In genomic region chr7:39733881-39734571, GRCh38 we compare ENCODE assay signal across 8 cellular contexts.
A peak's percentile ranks its signal among the peaks of the same experiment; 100 is the strongest.
DNase-seq lines count a peak whose midpoint lies in the region; ATAC-seq and TF ChIP-seq lines count a peak whose summit lies in the region.

No MANE protein-coding gene starts in this region.

- ATAC-seq in Panc1 (peak; percentile 22; the same call in 1 of the 2 replicates), GM19463 (IDR thresholded peaks at IDR 0.05; ENCODE audit: unreplicated experiment) (no peak), GM18858 (IDR thresholded peaks at IDR 0.05; ENCODE audit: unreplicated experiment) (no peak)

- DNase-seq in AG08396 (ENCODE audit: low spot score) (peak; percentile 46), GM03348 (ENCODE audit: low spot score) (peak; percentile 64), Panc1 (ENCODE audit: low read depth, low spot score) (no peak), colonic mucosa (no peak), NCI-H446 (lab: John Stamatoyannopoulos, UW) (no peak)

- peaks cover 24% of the 10 kb centered on the region for H3K4me1 ChIP-seq in Panc1 (ENCODE audit: control insufficient read depth, insufficient read depth, low read length)
- H3K4me1 ChIP-seq in colonic mucosa, result no peaks in the 10 kb centered on the region
- peaks cover 30% of the 10 kb centered on the region for H3K4me1 ChIP-seq in mesodermal cell (ENCODE audit: control insufficient read depth, insufficient read depth, low read length, poor library complexity, severe bottlenecking)

- peak overlapping the region; percentile 65 to 68 for H3K4me3 ChIP-seq in Panc1 (ENCODE audit: low read depth in 2 of 2, low read length in 2 of 2)
- H3K4me3 ChIP-seq in colonic mucosa, result peak overlapping the region; percentile 46
- H3K4me3 ChIP-seq in mesodermal cell (ENCODE audit: extremely low read depth, insufficient read depth, low read length, poor library complexity, severe bottlenecking), result peak overlapping the region; percentile 43

- TF ChIP-seq CTCF in Panc1 (IDR thresholded peaks at IDR 0.05) (no peak), colonic mucosa (IDR thresholded peaks at IDR 0.05) (no peak)

- 22 to 37% methylated on average over 3 to 5 of the region's 8 CpGs for WGBS in mesodermal cell (ENCODE audit: insufficient coverage in 2 of 2), 2 experiments

- POLR2A ChIA-PET in Panc1 (lab: Charles Lee), result no interaction called here

- peak overlapping the region; percentile 31 to 86 for H3K9ac ChIP-seq in colonic mucosa (ENCODE audit: low read depth in 2 of 2, low read length in 2 of 2)

- H3K36me3 ChIP-seq in Panc1 (ENCODE audit: control insufficient read depth, insufficient read depth, low read length) (no peaks in the 10 kb centered on the region), colonic mucosa (no peaks in the 10 kb centered on the region), mesodermal cell (ENCODE audit: control insufficient read depth, insufficient read depth, low read length) (peaks cover 5% of the 10 kb centered on the region)

- in situ Hi-C loops in Panc1 (cut with HindIII; ENCODE audit: low pct_unique_long_range_greater_than_20kb, low sequenced_read_pairs), result no loop called here

- H3K27ac ChIP-seq in Panc1 (ENCODE audit: low read length) (peak overlapping the region; percentile 90), colonic mucosa (peak overlapping the region; percentile 38), mesodermal cell (ENCODE audit: low read depth, low read length, severe bottlenecking) (peak overlapping the region; percentile 98)

- TSS peak; percentile 84 for BruUV-seq in Panc1 (replicated peaks; lab: Mats Ljungman, UMichigan)

- CTCF ChIA-PET in Panc1 (lab: Charles Lee), result no interaction called here

- H3K27me3 ChIP-seq in Panc1 (ENCODE audit: control insufficient read depth, insufficient read depth, low read length) (no peaks in the 10 kb centered on the region), colonic mucosa (no peaks in the 10 kb centered on the region)

- H3K9me3 ChIP-seq in Panc1 (ENCODE audit: control insufficient read depth, insufficient read depth, low read depth, low read length) (no peaks in the 10 kb centered on the region), colonic mucosa (no peaks in the 10 kb centered on the region), mesodermal cell (ENCODE audit: control insufficient read depth, low read length) (no peaks in the 10 kb centered on the region)

- intact Hi-C loops in Panc1 (cut with micrococcal nuclease; ENCODE audit: unreplicated experiment) (no loop called here), colonic mucosa (cut with DNase I) (loop anchor here (10.0 kb wide), 1 partner anchor 109 kb away; the partner anchor contains the start of gene RALA)

Comparison
In these comparisons a context has a peak if more than half of its experiments do, and no peak if none do; other contexts are left out.
1. DNase-seq: peak in AG08396 (single experiment) and GM03348 (single experiment); none in Panc1 (single experiment), colonic mucosa (single experiment) and NCI-H446 (0 of 2).
2. H3K27ac ChIP-seq: peak in every context shown above with its lines; median percentile 98 in mesodermal cell; 90 in Panc1; 38 in colonic mucosa.
3. Peak in every context shown above with its lines, with median percentiles within 50 percentile points of each other: H3K4me3 ChIP-seq.